In genomic region chr19:7869453-7869909, GRCh38 we compare ENCODE assay signal across 8 cellular contexts. TPM values are rescaled to one million over a fixed set of nuclear protein-coding genes. Genes with fewer than 3 reads are reported as not detected.
DNase-seq lines count a peak whose midpoint lies in the region; ATAC-seq, FAIRE-seq and TF ChIP-seq lines count a peak whose summit lies in the region.

No MANE protein-coding gene starts in this region.

- H3K4me3 Mint-ChIP-seq in CD14-positive monocyte, result peak overlapping the region in 1 of 2 donors; percentile 37
- peak overlapping the region; percentile 51 for H3K4me3 Mint-ChIP-seq in mesothelial cell of epicardium

- peak; percentile 82 for TF ChIP-seq CTCF in CD14-positive monocyte (IDR thresholded peaks at IDR 0.05)
- peak; percentile 62 for TF ChIP-seq CTCF in mesothelial cell of epicardium (IDR thresholded peaks at IDR 0.05; ENCODE audit: unreplicated experiment)

- H3K36me3 Mint-ChIP-seq in CD14-positive monocyte, result peaks cover 4 to 8% of the 10 kb centered on the region in 2 donors
- no peaks in the 10 kb centered on the region for H3K36me3 Mint-ChIP-seq in mesothelial cell of epicardium

- H3K27ac Mint-ChIP-seq in CD14-positive monocyte (no peak overlapping the region), mesothelial cell of epicardium (no peak overlapping the region)

- ATAC-seq in GM21515 (IDR thresholded peaks at IDR 0.05; ENCODE audit: unreplicated experiment), result peak; percentile 50

- no peak for TF ChIP-seq EP300 in Ishikawa (IDR thresholded peaks at IDR 0.05; ENCODE audit: borderline replicate concordance)

- FAIRE-seq in RCC 7860 (lab: Jason Lieb, UNC), result no peak

- H3K4me1 Mint-ChIP-seq in CD14-positive monocyte, result peaks cover 39% of the 10 kb centered on the region
- peaks cover 23% of the 10 kb centered on the region for H3K4me1 Mint-ChIP-seq in mesothelial cell of epicardium

- intact Hi-C loops in CD14-positive monocyte (cut with micrococcal nuclease), result loop anchor here in 1 of 2 donors (5.0 kb wide), 1 partner anchor 53 kb away; the partner anchor contains the start of gene SNAPC2

- no peak for DNase-seq in CD14-positive monocyte (ENCODE audit: low spot score)
- DNase-seq in activated CD4-positive, alpha-beta T cell treated with anti-CD3 and anti-CD28 coated beads for 4 hours, result peak; percentile 81 to 84
- DNase-seq in dermis blood vessel endothelial cell, result peak; percentile 54
- DNase-seq in mesothelial cell of epicardium (ENCODE audit: low spot score in 2 of 2, unreplicated experiment in 2 of 2), result peak; percentile 67 to 88
- peak; percentile 88 for DNase-seq in stimulated activated CD8-positive, alpha-beta memory T cell treated with anti-CD3 and anti-CD28 coated beads, Interleukin-4, amount 100 ng/mL, for 48 hours
- no peak for DNase-seq in RCC 7860 (ENCODE audit: low spot score)

- H3K27me3 Mint-ChIP-seq in CD14-positive monocyte (ENCODE audit: low read depth in 3 of 3) (peaks cover 65 to 81% (median 73%) of the 10 kb centered on the region in 3 donors), mesothelial cell of epicardium (ENCODE audit: low read depth) (peaks cover 56% of the 10 kb centered on the region)

- TF ChIP-seq RAD21 in Ishikawa (IDR thresholded peaks at IDR 0.05; ENCODE audit: low read depth), result no peak

- H3K9me3 Mint-ChIP-seq in CD14-positive monocyte, result peaks cover 3 to 38% (median 17%) of the 10 kb centered on the region in 7 donors
- H3K9me3 Mint-ChIP-seq in mesothelial cell of epicardium, result no peaks in the 10 kb centered on the region

TF ChIP-seq in Ishikawa, 13 proteins besides CTCF, POLR2A, EP300 and RAD21:
- TF ChIP-seq ZBTB7A (IDR thresholded peaks at IDR 0.05; ENCODE audit: low read depth) (peak; percentile 35; the same call in 1 of the 2 replicates), MAX (IDR thresholded peaks at IDR 0.05) (peak; percentile 14; the same call in 1 of the 2 replicates), CEBPB (IDR thresholded peaks at IDR 0.05) (no peak)

RNA-seq across cellular contexts. Expression of gene PRR36, which starts 4.7 kb away (rescaled TPM):
- polyA plus RNA-seq in CD14-positive monocyte, result not detected
- total RNA-seq in dermis blood vessel endothelial cell (not detected in 2 replicates), mesothelial cell of epicardium (23.4 to 25.1 TPM (median 24.0 TPM) in 3 replicates)

RNA-seq across cellular contexts. Expression of gene LRRC8E, which starts 18.8 kb away (rescaled TPM):
- not detected for polyA plus RNA-seq in CD14-positive monocyte
- 0.51 TPM in 2 replicates for total RNA-seq in dermis blood vessel endothelial cell
- total RNA-seq in mesothelial cell of epicardium, result 4.3 to 5.2 TPM (median 4.9 TPM) in 3 replicates

RNA-seq across cellular contexts. Expression of gene MAP2K7, which starts 34.2 kb away (rescaled TPM):
- 1 to 10 TPM in 1 of 2 donors, under 1 TPM in 1; 0.92 to 1.5 TPM for polyA plus RNA-seq in CD14-positive monocyte
- 10.4 and 18.8 TPM in 2 replicates for total RNA-seq in dermis blood vessel endothelial cell
- total RNA-seq in mesothelial cell of epicardium, result 52.1 to 55.6 TPM (median 52.2 TPM) in 3 replicates

RNA-seq across cellular contexts. Expression of gene EVI5L, which starts 39.5 kb away (rescaled TPM):
- polyA plus RNA-seq in CD14-positive monocyte, result 1 to 10 TPM in 1 of 2 donors, under 1 TPM in 1; 0.76 to 1.3 TPM
- total RNA-seq in dermis blood vessel endothelial cell, result 12.6 and 16.5 TPM in 2 replicates
- 18.5 to 21.7 TPM (median 19.5 TPM) in 3 replicates for total RNA-seq in mesothelial cell of epicardium

RNA-seq across cellular contexts. Expression of gene TGFBR3L, which starts 45.1 kb away (rescaled TPM):
- not detected for polyA plus RNA-seq in CD14-positive monocyte
- total RNA-seq in dermis blood vessel endothelial cell, result 0.19 TPM in 1 of 2 replicates, not detected in the other
- 1.2 to 1.7 TPM (median 1.2 TPM) in 3 replicates for total RNA-seq in mesothelial cell of epicardium

Comparison
In these comparisons a context has a peak if more than half of its experiments do, and no peak if none do; other contexts are left out.
1. DNase-seq: peak in activated CD4-positive, alpha-beta T cell treated with anti-CD3 and anti-CD28 coated beads for 4 hours (2 of 2), dermis blood vessel endothelial cell (single experiment), mesothelial cell of epicardium (2 of 2) and stimulated activated CD8-positive, alpha-beta memory T cell treated with anti-CD3 and anti-CD28 coated beads, Interleukin-4, amount 100 ng/mL, for 48 hours (single experiment); none in CD14-positive monocyte (single experiment) and RCC 7860 (single experiment).
2. RNA of gene PRR36, which starts 4.7 kb away (total RNA-seq): 23.4 to 25.1 TPM in mesothelial cell of epicardium; not detected in dermis blood vessel endothelial cell; every median in the first group is over 10 times any median in the second.